In genomic region chr16:58500329-58501241, GRCh38 we compare ENCODE assay signal across 9 cellular contexts. TPM values are rescaled to one million over a fixed set of nuclear protein-coding genes. Genes with fewer than 3 reads are reported as not detected.
DNase-seq lines count a peak whose midpoint lies in the region; ATAC-seq and TF ChIP-seq lines count a peak whose summit lies in the region.
"Had no signal": no experiment of that assay in that cellular context is flagged by ENCODE, and none has a peak within 500 bp of the region (broad histone marks: within the 10 kb centered on the region; RNA-seq: fewer than 3 reads in every experiment).

No MANE protein-coding gene starts in this region.

- no peak overlapping the region for H3K27ac ChIP-seq in cardiac muscle cell
- peak overlapping the region; percentile 94 for H3K27ac ChIP-seq in angular gyrus (ENCODE audit: low read depth, low read length)
- H3K27ac ChIP-seq in stomach smooth muscle (ENCODE audit: low read length), result no peak overlapping the region

- no peaks in the 10 kb centered on the region for H3K9me3 Mint-ChIP-seq in immature natural killer cell

- peak overlapping the region; percentile 24 to 70 (median 49) for H3K4me3 Mint-ChIP-seq in immature natural killer cell

- H3K4me1 ChIP-seq in cardiac muscle cell (ENCODE audit: low read depth), result peaks cover 3% of the 10 kb centered on the region
- peaks cover 17% of the 10 kb centered on the region for H3K4me1 ChIP-seq in stomach smooth muscle (ENCODE audit: control insufficient read depth, insufficient read depth, low read length)

- H3K4me1 Mint-ChIP-seq in immature natural killer cell, result peaks cover 0 to 6% of the 10 kb centered on the region in 2 donors

- no peak for ATAC-seq in Right ventricle myocardium superior (ENCODE audit: poor library complexity)
- no peak for ATAC-seq in GM19463 (IDR thresholded peaks at IDR 0.05; ENCODE audit: unreplicated experiment)
- no peak for ATAC-seq in GM19397 (IDR thresholded peaks at IDR 0.05; ENCODE audit: unreplicated experiment)

- no peak overlapping the region for H3K9ac ChIP-seq in stomach smooth muscle (ENCODE audit: low read length in 2 of 2)

- H3K36me3 Mint-ChIP-seq in immature natural killer cell, result no peaks in the 10 kb centered on the region

- intact Hi-C loops in Right ventricle myocardium superior (cut with DNase I), result no loop called here

- DNase-seq in cardiac muscle cell (ENCODE audit: low read depth in 1 of 2, low spot score in 1 of 2) (peak in 1 of 2 donors; percentile 37), Right ventricle myocardium superior (no peak), immature natural killer cell (no peak)
- DNase-seq in activated CD4-positive, alpha-beta T cell treated with anti-CD3 and anti-CD28 coated beads, Interleukin-2, amount 50 U/mL, for 1 hour, result no peak

- no peak for TF ChIP-seq CTCF in cardiac muscle cell (IDR thresholded peaks at IDR 0.05; ENCODE audit: low read depth, low read length)

- H3K36me3 ChIP-seq in cardiac muscle cell (no peaks in the 10 kb centered on the region), stomach smooth muscle (ENCODE audit: control insufficient read depth in 2 of 2, insufficient read depth in 2 of 2, low read length in 2 of 2) (no peaks in the 10 kb centered on the region)

- peak overlapping the region; percentile 51 for H3K4me3 ChIP-seq in cardiac muscle cell
- H3K4me3 ChIP-seq in stomach smooth muscle (ENCODE audit: low read length in 2 of 2), result peak overlapping the region; percentile 40 to 60

- peaks cover 5 to 14% (median 6%) of the 10 kb centered on the region in 3 donors for H3K27me3 Mint-ChIP-seq in immature natural killer cell (ENCODE audit: low read depth in 3 of 3)

- no peak overlapping the region for H3K27ac Mint-ChIP-seq in immature natural killer cell

- H3K9me3 ChIP-seq in cardiac muscle cell (ENCODE audit: low read depth) (no peaks in the 10 kb centered on the region), stomach smooth muscle (ENCODE audit: control insufficient read depth in 2 of 2, low read length in 2 of 2) (no peaks in the 10 kb centered on the region)
- H3K9me3 ChIP-seq: adrenal gland had no signal

- H3K27me3 ChIP-seq in cardiac muscle cell (no peaks in the 10 kb centered on the region), stomach smooth muscle (ENCODE audit: control insufficient read depth in 1 of 2, insufficient read depth in 2 of 2, low read length in 2 of 2) (peaks cover 26 to 27% of the 10 kb centered on the region in 2 donors)
- H3K27me3 ChIP-seq: adrenal gland had no signal

RNA-seq across cellular contexts. Expression of gene NDRG4, which starts 0.6 kb away (rescaled TPM):
- 62.3 and 80.3 TPM in 2 replicates for total RNA-seq in cardiac muscle cell
- polyA plus RNA-seq in cardiac muscle cell, result 48.0 and 54.4 TPM in 2 replicates
- total RNA-seq in Right ventricle myocardium superior, result 290 TPM
- under 1 TPM in 1 of 3 donors, not detected in 2; 0.18 TPM for polyA plus RNA-seq in immature natural killer cell

RNA-seq across cellular contexts. Expression of gene SETD6, which starts 14.7 kb away (rescaled TPM):
- total RNA-seq in cardiac muscle cell, result 23.0 and 47.6 TPM in 2 replicates
- polyA plus RNA-seq in cardiac muscle cell, result 23.8 and 32.9 TPM in 2 replicates
- total RNA-seq in Right ventricle myocardium superior, result 14.4 TPM
- polyA plus RNA-seq in immature natural killer cell, result 10 to 100 TPM in 1 of 3 donors, 1 to 10 TPM in 2; 4.5 to 11.9 (median 5.9) TPM
